ENCODE assay signal across 2 cellular contexts in genomic region chr22:50118129-50118528, GRCh38.
TF ChIP-seq lines count a peak whose summit lies in the region.

No MANE protein-coding gene starts in this region.

TF ChIP-seq in IMR-90, 13 proteins besides CTCF, POLR2A, EP300 and RAD21:
- TF ChIP-seq MXI1 (IDR thresholded peaks at IDR 0.05; ENCODE audit: borderline replicate concordance, low read depth, low read length) (no peak), ELK1 (IDR thresholded peaks at IDR 0.05; ENCODE audit: borderline replicate concordance, low read depth, low read length) (no peak), CHD1 (IDR thresholded peaks at IDR 0.05; ENCODE audit: low read depth, low read length) (no peak), NFE2L2 (IDR thresholded peaks at IDR 0.05; ENCODE audit: low read depth, low read length) (no peak), RFX5 (IDR thresholded peaks at IDR 0.05; ENCODE audit: low read depth, low read length) (no peak), USF2 (IDR thresholded peaks at IDR 0.05; ENCODE audit: low read depth, low read length) (no peak), RCOR1 (IDR thresholded peaks at IDR 0.05; ENCODE audit: insufficient replicate concordance, low read length) (no peak), SMC3 (IDR thresholded peaks at IDR 0.05; ENCODE audit: low read depth, low read length) (no peak), CEBPB (IDR thresholded peaks at IDR 0.05; ENCODE audit: low read depth, low read length) (no peak), MAFK (IDR thresholded peaks at IDR 0.05; ENCODE audit: low read depth, low read length) (no peak), FOS (IDR thresholded peaks at IDR 0.05; ENCODE audit: low read depth, low read length) (no peak), MAZ (IDR thresholded peaks at IDR 0.05; ENCODE audit: borderline replicate concordance, low read depth, low read length) (no peak), BHLHE40 (IDR thresholded peaks at IDR 0.05; ENCODE audit: low read depth, low read length) (no peak)

TF ChIP-seq in endothelial cell of umbilical vein, 7 proteins besides CTCF, POLR2A, EP300 and RAD21:
- TF ChIP-seq FOS (IDR thresholded peaks at IDR 0.05; ENCODE audit: borderline replicate concordance, insufficient read depth, low read length) (no peak), MYC (IDR thresholded peaks at IDR 0.05; ENCODE audit: low read depth, low read length) (no peak), GATA2 (IDR thresholded peaks at IDR 0.05; ENCODE audit: insufficient read depth, insufficient read length, low read depth, low read length) (no peak), POLR2AphosphoS5 (IDR thresholded peaks at IDR 0.05; ENCODE audit: insufficient read depth, low read depth, low read length) (no peak), JUN (IDR thresholded peaks at IDR 0.05; ENCODE audit: borderline replicate concordance, insufficient read depth, insufficient read length, low read depth) (no peak), MAX (IDR thresholded peaks at IDR 0.05; ENCODE audit: insufficient read depth, insufficient read length) (no peak), EZH2 (IDR thresholded peaks at IDR 0.05; ENCODE audit: borderline replicate concordance, low read depth, low read length, severe bottlenecking) (no peak)
